8 cellular contexts compared by ENCODE assay signal in genomic region chr20:5065489-5066383, GRCh38. TPM values are rescaled to one million over a fixed set of nuclear protein-coding genes. Genes with fewer than 3 reads are reported as not detected.
DNase-seq lines count a peak whose midpoint lies in the region; FAIRE-seq and TF ChIP-seq lines count a peak whose summit lies in the region.

No MANE protein-coding gene starts in this region.

- intact Hi-C loops in endothelial cell of umbilical vein (cut with micrococcal nuclease): no loop called here

- no peaks in the 10 kb centered on the region for H3K9me3 ChIP-seq in endothelial cell of umbilical vein (replicated peaks; ENCODE audit: control insufficient read depth, insufficient read depth, low read length)
- no peaks in the 10 kb centered on the region for H3K9me3 ChIP-seq in neutrophil

- H3K27ac ChIP-seq in endothelial cell of umbilical vein (ENCODE audit: insufficient read depth, low read depth, low read length) (peak overlapping the region; percentile 81), neutrophil (peak overlapping the region; percentile 93)

- dilution Hi-C loops in endothelial cell of umbilical vein (cut with MboI; ENCODE audit: extremely low pct_ligation_motif_present, low sequenced_read_pairs): no loop called here

- no peaks in the 10 kb centered on the region for H3K9me1 ChIP-seq in endothelial cell of umbilical vein (replicated peaks; ENCODE audit: control insufficient read depth, extremely low read depth, insufficient read depth, low read length)

- H3K4me3 ChIP-seq in endothelial cell of umbilical vein (replicated peaks in 1 of 3; ENCODE audit: insufficient read depth in 1 of 3, low read depth in 1 of 3, low read length in 3 of 3): no peak overlapping the region
- peak overlapping the region in 1 of 2 experiments; percentile 11 for H3K4me3 ChIP-seq in neutrophil (ENCODE audit: low read depth in 1 of 2, low read length in 1 of 2)

- TF ChIP-seq POLR2A in endothelial cell of umbilical vein (IDR thresholded peaks at IDR 0.05; ENCODE audit: low read depth, low read length): no peak

- peak overlapping the region; percentile 15 for H3K9ac ChIP-seq in endothelial cell of umbilical vein (replicated peaks; ENCODE audit: extremely low read depth, insufficient read depth, low read length)

- POLR2A ChIA-PET in endothelial cell of umbilical vein (lab: Charles Lee): interaction anchor here (0.6 kb wide), 1 partner anchor 22 kb away, joined by 4 read pairs; no protein-coding TSS in a partner anchor

- H3K79me2 ChIP-seq in endothelial cell of umbilical vein (ENCODE audit: control insufficient read depth, insufficient read depth, low read length): no peaks in the 10 kb centered on the region

- no peaks in the 10 kb centered on the region for H4K20me1 ChIP-seq in endothelial cell of umbilical vein (replicated peaks; ENCODE audit: control insufficient read depth, extremely low read depth, insufficient read depth, low read length)

- H3K4me2 ChIP-seq in endothelial cell of umbilical vein (ENCODE audit: insufficient read depth, low read length): no peak overlapping the region

- peak; percentile 96 for DNase-seq in Caki2 (ENCODE audit: low read depth)
- DNase-seq in NCI-H446 treated with DMSO at 0.1 percent for 48 hours (lab: John Stamatoyannopoulos, UW): peak; percentile 79
- peak; percentile 75 for DNase-seq in endothelial cell of umbilical vein (ENCODE audit: low read depth, low spot score)
- DNase-seq in germinal center (ENCODE audit: low spot score): no peak
- DNase-seq in NCI-H69 (lab: John Stamatoyannopoulos, UW): no peak
- no peak for DNase-seq in NCI-H128 (lab: John Stamatoyannopoulos, UW; ENCODE audit: unreplicated experiment)
- no peak for DNase-seq in mesenteric fat pad (ENCODE audit: low spot score)

- H3K36me3 ChIP-seq in endothelial cell of umbilical vein (ENCODE audit: control insufficient read depth in 2 of 2, extremely low read depth in 1 of 2, insufficient read depth in 2 of 2, low read length in 2 of 2) (no peaks in the 10 kb centered on the region), neutrophil (no peaks in the 10 kb centered on the region)

- H3K27me3 ChIP-seq in endothelial cell of umbilical vein (ENCODE audit: control insufficient read depth in 2 of 2, insufficient read depth in 2 of 2, low read length in 2 of 2) (no peaks in the 10 kb centered on the region), neutrophil (no peaks in the 10 kb centered on the region)

- CTCF ChIA-PET in endothelial cell of umbilical vein (lab: Charles Lee): interaction anchor here (1.0 to 2.6 kb wide), 3 partner anchors 34 to 110 kb away, joined by 3 to 14 read pairs (median 4); no protein-coding TSS in a partner anchor

- in situ Hi-C loops in Caki2 (cut with HindIII; ENCODE audit: low pct_unique_long_range_greater_than_20kb, low sequenced_read_pairs): no loop called here

- FAIRE-seq in endothelial cell of umbilical vein (lab: Jason Lieb, UNC): peak; percentile 97

- BruUV-seq in endothelial cell of umbilical vein (replicated peaks; lab: Mats Ljungman, UMichigan): TSS peak; percentile 91

- peaks cover 16% of the 10 kb centered on the region for H3K4me1 ChIP-seq in endothelial cell of umbilical vein (ENCODE audit: control insufficient read depth, extremely low read depth, insufficient read depth, low read length)
- H3K4me1 ChIP-seq in neutrophil (ENCODE audit: control insufficient read depth in 1 of 2, insufficient read depth in 1 of 2, low read depth in 1 of 2, low read length in 1 of 2): peaks cover 21 to 40% of the 10 kb centered on the region in 2 experiments

- peak overlapping the region; percentile 2 for H2AFZ ChIP-seq in endothelial cell of umbilical vein (ENCODE audit: low read depth, low read length)

- no peak for TF ChIP-seq CTCF in endothelial cell of umbilical vein (IDR thresholded peaks at IDR 0.05; ENCODE audit: extremely low read depth in 1 of 2, insufficient read depth in 1 of 2, low read depth in 1 of 2, low read length in 2 of 2)
- peak; percentile 41 for TF ChIP-seq CTCF in neutrophil (IDR thresholded peaks at IDR 0.05)

TF ChIP-seq in endothelial cell of umbilical vein, 7 proteins besides CTCF, POLR2A, EP300 and RAD21:
- TF ChIP-seq POLR2AphosphoS5 (IDR thresholded peaks at IDR 0.05; ENCODE audit: insufficient read depth, low read depth, low read length): peak; percentile 58
- TF ChIP-seq FOS (IDR thresholded peaks at IDR 0.05; ENCODE audit: borderline replicate concordance, insufficient read depth, low read length): peak; percentile 78
- peak; percentile 66 for TF ChIP-seq JUN (IDR thresholded peaks at IDR 0.05; ENCODE audit: borderline replicate concordance, insufficient read depth, insufficient read length, low read depth)
- no peak for TF ChIP-seq EZH2 (IDR thresholded peaks at IDR 0.05; ENCODE audit: borderline replicate concordance, low read depth, low read length, severe bottlenecking)
- no peak for TF ChIP-seq MYC (IDR thresholded peaks at IDR 0.05; ENCODE audit: low read depth, low read length)
- TF ChIP-seq, protein P1, sequence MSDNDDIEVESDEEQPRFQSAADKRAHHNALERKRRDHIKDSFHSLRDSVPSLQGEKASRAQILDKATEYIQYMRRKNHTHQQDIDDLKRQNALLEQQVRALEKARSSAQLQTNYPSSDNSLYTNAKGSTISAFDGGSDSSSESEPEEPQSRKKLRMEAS (IDR thresholded peaks at IDR 0.05; ENCODE audit: insufficient read depth, insufficient read length): peak; percentile 95
- no peak for TF ChIP-seq GATA2 (IDR thresholded peaks at IDR 0.05; ENCODE audit: insufficient read depth, insufficient read length, low read depth, low read length)

RNA-seq across cellular contexts. Expression of gene TMEM230, which starts 47.1 kb away (rescaled TPM):
- 150 and 156 TPM in 2 replicates for total RNA-seq in Caki2 (2014; rRNA removed; shearing (Covaris generic); ENCODE audit: low replicate concordance)
- total RNA-seq in endothelial cell of umbilical vein: 80.5 and 93.3 TPM in 2 replicates
- polyA plus RNA-seq in endothelial cell of umbilical vein: 139 and 146 TPM in 2 replicates
- 131 and 137 TPM in 2 replicates for polyA plus RNA-seq in endothelial cell of umbilical vein (2011; cell fraction: cytosol; rRNA removed)
- 37.7 and 42.2 TPM in 2 replicates for polyA plus RNA-seq in endothelial cell of umbilical vein (2011; cell fraction: nucleus; rRNA removed)
- polyA plus RNA-seq in endothelial cell of umbilical vein (2012): 134 and 142 TPM in 2 replicates
- polyA minus RNA-seq in endothelial cell of umbilical vein: 78.7 and 82.3 TPM in 2 replicates
- 17.3 TPM for polyA minus RNA-seq in endothelial cell of umbilical vein (2011; cell fraction: cytosol; rRNA and poly(A)+ RNA removed)
- 19.9 and 20.0 TPM in 2 replicates for polyA minus RNA-seq in endothelial cell of umbilical vein (2011; cell fraction: nucleus; rRNA and poly(A)+ RNA removed)
- 136 TPM for total RNA-seq in mesenteric fat pad

RNA-seq across cellular contexts. Expression of gene PCNA, which starts 54.0 kb away (rescaled TPM):
- total RNA-seq in Caki2 (2014; rRNA removed; shearing (Covaris generic); ENCODE audit: low replicate concordance): 424 and 432 TPM in 2 replicates
- total RNA-seq in endothelial cell of umbilical vein: 161 and 175 TPM in 2 replicates
- 261 and 295 TPM in 2 replicates for polyA plus RNA-seq in endothelial cell of umbilical vein
- polyA plus RNA-seq in endothelial cell of umbilical vein (2011; cell fraction: cytosol; rRNA removed): 260 and 295 TPM in 2 replicates
- 125 and 178 TPM in 2 replicates for polyA plus RNA-seq in endothelial cell of umbilical vein (2011; cell fraction: nucleus; rRNA removed)
- 108 and 212 TPM in 2 replicates for polyA plus RNA-seq in endothelial cell of umbilical vein (2012)
- 94.7 and 108 TPM in 2 replicates for polyA minus RNA-seq in endothelial cell of umbilical vein
- polyA minus RNA-seq in endothelial cell of umbilical vein (2011; cell fraction: cytosol; rRNA and poly(A)+ RNA removed): 273 TPM
- 36.3 and 38.9 TPM in 2 replicates for polyA minus RNA-seq in endothelial cell of umbilical vein (2011; cell fraction: nucleus; rRNA and poly(A)+ RNA removed)
- 24.6 TPM for total RNA-seq in mesenteric fat pad

Comparison
In these comparisons a context has a peak if more than half of its experiments do, and no peak if none do; other contexts are left out.
1. DNase-seq: peak in Caki2 (single experiment), NCI-H446 treated with DMSO at 0.1 percent for 48 hours (single experiment) and endothelial cell of umbilical vein (single experiment); none in germinal center (single experiment), NCI-H69 (single experiment), NCI-H128 (single experiment) and mesenteric fat pad (single experiment).